Comparison of ENCODE assay signal across 8 cellular contexts in the genomic region with DNA sequence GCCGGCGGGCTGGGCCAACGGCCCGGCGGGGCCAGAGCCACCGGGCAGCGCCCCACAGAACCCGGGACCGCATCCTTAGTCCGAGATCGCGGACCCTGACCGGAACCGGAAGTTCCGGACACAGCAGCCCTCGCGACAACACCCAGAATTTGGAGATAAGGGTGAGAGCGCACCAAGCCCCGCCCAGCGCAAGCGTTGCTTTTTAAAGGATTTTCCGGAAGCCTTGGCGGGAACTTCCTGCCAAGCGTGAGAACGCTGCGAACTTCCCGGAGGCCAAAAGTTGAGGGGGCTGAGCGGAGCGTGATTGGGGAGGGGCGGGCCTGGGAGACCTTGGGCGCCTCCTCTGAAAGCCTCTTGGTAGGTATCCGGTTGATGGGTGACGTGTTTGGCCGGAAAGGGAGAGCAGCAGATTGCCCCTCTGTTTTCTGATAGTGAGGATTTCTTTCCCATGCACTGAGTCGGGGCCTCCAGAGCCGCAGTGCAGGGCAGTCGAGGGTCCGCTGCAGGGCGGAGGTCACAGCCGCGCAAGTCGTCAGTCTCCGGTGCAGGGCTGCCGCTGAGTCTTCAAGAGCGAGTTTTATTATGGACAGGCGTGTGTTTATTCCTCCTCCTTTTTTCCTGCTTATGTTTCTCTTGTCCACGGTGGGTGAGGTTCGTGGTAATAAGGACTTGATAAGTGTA. TPM values are rescaled to one million over a fixed set of nuclear protein-coding genes. Genes with fewer than 3 reads are reported as not detected.
DNase-seq lines count a peak whose midpoint lies in the region; ATAC-seq and TF ChIP-seq lines count a peak whose summit lies in the region.

A gene with protein sequence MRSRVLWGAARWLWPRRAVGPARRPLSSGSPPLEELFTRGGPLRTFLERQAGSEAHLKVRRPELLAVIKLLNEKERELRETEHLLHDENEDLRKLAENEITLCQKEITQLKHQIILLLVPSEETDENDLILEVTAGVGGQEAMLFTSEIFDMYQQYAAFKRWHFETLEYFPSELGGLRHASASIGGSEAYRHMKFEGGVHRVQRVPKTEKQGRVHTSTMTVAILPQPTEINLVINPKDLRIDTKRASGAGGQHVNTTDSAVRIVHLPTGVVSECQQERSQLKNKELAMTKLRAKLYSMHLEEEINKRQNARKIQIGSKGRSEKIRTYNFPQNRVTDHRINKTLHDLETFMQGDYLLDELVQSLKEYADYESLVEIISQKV (minus strand): TSS at position 97 of the 681 bp plus-strand sequence. CDS start 24 bp downstream, at position 73.

- DNase-seq in DMS79 (lab: John Stamatoyannopoulos, UW) (peak; percentile 96), RKO (ENCODE audit: low spot score) (peak; percentile 97), activated T-helper 1 cell treated with Interleukin-2 at 50 U/mL for 16 hours (ENCODE audit: low read depth) (peak; percentile 69), esophagus squamous epithelium (lab: John Stamatoyannopoulos, UW) (peak; percentile 71), myocyte (ENCODE audit: low read depth) (peak; percentile 98)
- DNase-seq in stimulated activated CD8-positive, alpha-beta memory T cell treated with anti-CD3 and anti-CD28 coated beads, Interleukin-7, amount 100 ng/mL, for 48 hours (ENCODE audit: extremely low read depth in 1 of 2, low read depth in 1 of 2), result peak; percentile 84 to 89

- H4K20me1 ChIP-seq in KMS-11 (ENCODE audit: insufficient read depth), result no peaks in the 10 kb centered on the region

- H3K9me3 ChIP-seq in esophagus squamous epithelium, result no peaks in the 10 kb centered on the region

- peak; percentile 93 for ATAC-seq in GM21737 (IDR thresholded peaks at IDR 0.05; ENCODE audit: unreplicated experiment)

- intact Hi-C loops in esophagus squamous epithelium (cut with DNase I), result no loop called here

- H3K4me1 ChIP-seq in KMS-11 (ENCODE audit: low read depth, poor library complexity, severe bottlenecking) (peaks cover 33% of the 10 kb centered on the region), esophagus squamous epithelium (peaks cover 13 to 53% (median 18%) of the 10 kb centered on the region in 3 donors)

- no peaks in the 10 kb centered on the region for H3K27me3 ChIP-seq in KMS-11 (ENCODE audit: insufficient read depth, low read depth)
- no peaks in the 10 kb centered on the region for H3K27me3 ChIP-seq in esophagus squamous epithelium

- H3K9ac ChIP-seq in KMS-11, result peak within 1 kb of the TSS; percentile 72

- TF ChIP-seq CTCF in KMS-11 (conservative IDR thresholded peaks at IDR 0.05; ENCODE audit: low read depth, low read length) (no peak), esophagus squamous epithelium (IDR thresholded peaks at IDR 0.05) (peak in 1 of 6 experiments; percentile 35)

- peak within 1 kb of the TSS; percentile 53 for H3K27ac ChIP-seq in KMS-11
- peak within 1 kb of the TSS; percentile 88 to 93 (median 90) for H3K27ac ChIP-seq in esophagus squamous epithelium

- peak within 1 kb of the TSS; percentile 85 for H3K4me2 ChIP-seq in KMS-11

- H3K36me3 ChIP-seq in KMS-11 (ENCODE audit: insufficient read depth) (no peaks in the 10 kb centered on the region), esophagus squamous epithelium (peaks cover 0 to 18% (median 0%) of the 10 kb centered on the region in 3 donors)

- H2AFZ ChIP-seq in KMS-11 (ENCODE audit: low read depth), result peak within 1 kb of the TSS; percentile 69

- H3K4me3 ChIP-seq in KMS-11 (IDR thresholded peaks at IDR 0.05; ENCODE audit: insufficient read depth, low read depth, low read length), result no peak within 1 kb of the TSS
- peak within 1 kb of the TSS; percentile 68 to 83 (median 77) for H3K4me3 ChIP-seq in esophagus squamous epithelium

- peaks cover 41% of the 10 kb centered on the region for H3K79me2 ChIP-seq in KMS-11 (ENCODE audit: insufficient read depth, low read depth)

- 0% methylated on average over 20 to 24 of the region's 48 CpGs for WGBS in esophagus squamous epithelium, 2 donors

- peak in 3 of 4 donors; percentile 37 to 80 (median 65) for TF ChIP-seq POLR2A in esophagus squamous epithelium (IDR thresholded peaks at IDR 0.05)

RNA-seq across cellular contexts. Expression of the gene that starts here (rescaled TPM):
- total RNA-seq in esophagus squamous epithelium (10 to 100 TPM in 3 of 4 donors, 1 to 10 TPM in 1; 7.3 to 16.2 (median 14.4) TPM), myocyte (19.0 and 21.9 TPM in 2 replicates)
- 12.3 TPM for polyA plus RNA-seq in myocyte (2012)
